In genomic region chr12:120196363-120196762, GRCh38 we compare ENCODE assay signal across 12 cellular contexts. TPM values are rescaled to one million over a fixed set of nuclear protein-coding genes. Genes with fewer than 3 reads are reported as not detected.
DNase-seq lines count a peak whose midpoint lies in the region; ATAC-seq and TF ChIP-seq lines count a peak whose summit lies in the region.
"Had no signal": no experiment of that assay in that cellular context is flagged by ENCODE, and none has a peak within 500 bp of the region (broad histone marks: within the 10 kb centered on the region; RNA-seq: fewer than 3 reads in every experiment).

No MANE protein-coding gene starts in this region.

- peak overlapping the region; percentile 100 for H3K27ac Mint-ChIP-seq in activated naive CD8-positive, alpha-beta T cell treated with anti-CD3 and anti-CD28 coated beads, Interleukin-2, amount 50 U/mL, for 24 hours

- DNase-seq in NCI-H82 (lab: John Stamatoyannopoulos, UW) (peak; percentile 57), NCI-H82 treated with DMSO at 0.1 percent for 48 hours (lab: John Stamatoyannopoulos, UW; ENCODE audit: unreplicated experiment) (no peak), gastrocnemius medialis (no peak), SW480 (ENCODE audit: low spot score) (no peak), SK-N-SH (no peak)
- DNase-seq in activated naive CD8-positive, alpha-beta T cell treated with anti-CD3 and anti-CD28 coated beads, Interleukin-2, amount 50 U/mL, for 24 hours, result no peak
- DNase-seq: immature natural killer cell, naive B cell, NCI-H446 treated with DMSO at 0.1 percent for 48 hours had no signal

- TF ChIP-seq EP300 in SK-N-SH (IDR thresholded peaks at IDR 0.05; ENCODE audit: borderline replicate concordance in 1 of 2, low read depth in 1 of 2, low read length in 1 of 2), result no peak

- in situ Hi-C loops in gastrocnemius medialis (cut with MboI; ENCODE audit: low sequenced_read_pairs in 4 of 4), result no loop called here

- H3K4me3 Mint-ChIP-seq in activated naive CD8-positive, alpha-beta T cell treated with anti-CD3 and anti-CD28 coated beads, Interleukin-2, amount 50 U/mL, for 24 hours, result peak overlapping the region; percentile 99

- TF ChIP-seq CTCF in Loucy (conservative IDR thresholded peaks at IDR 0.05; ENCODE audit: low read length), result no peak
- TF ChIP-seq CTCF in gastrocnemius medialis (IDR thresholded peaks at IDR 0.05 in 4 of 5, conservative IDR thresholded peaks at IDR 0.05 in 1 of 5), result no peak
- TF ChIP-seq CTCF in SK-N-SH (IDR thresholded peaks at IDR 0.05), result no peak

- CTCF ChIA-PET in SK-N-SH (lab: Yijun Ruan, JAX), result interaction anchor here (1.7 kb wide), 1 partner anchor 32 kb away, joined by 8 read pairs; no protein-coding TSS in a partner anchor

- intact Hi-C loops in gastrocnemius medialis (cut with DNase I; ENCODE audit: low total_unique reads), result no loop called here

- POLR2A ChIA-PET in SK-N-SH (lab: Yijun Ruan, JAX), result interaction anchor here (1.2 kb wide), 1 partner anchor 95 kb away, joined by 4 read pairs; no protein-coding TSS in a partner anchor

- H4K20me1 ChIP-seq in Loucy (ENCODE audit: insufficient read depth, low read length, poor library complexity, severe bottlenecking), result peaks cover 53% of the 10 kb centered on the region
- peaks cover 40% of the 10 kb centered on the region for H4K20me1 ChIP-seq in SK-N-SH (ENCODE audit: insufficient read depth)

- TF ChIP-seq POLR2A in gastrocnemius medialis (IDR thresholded peaks at IDR 0.05), result no peak

- H3K4me2 ChIP-seq in Loucy (ENCODE audit: low read depth, low read length, poor library complexity, severe bottlenecking) (peak overlapping the region; percentile 100), SK-N-SH (no peak overlapping the region)

- peaks cover 36% of the 10 kb centered on the region for H3K4me1 ChIP-seq in Loucy (ENCODE audit: insufficient read depth, low read length, poor library complexity, severe bottlenecking)
- H3K4me1 ChIP-seq in gastrocnemius medialis, result peaks cover 37 to 44% of the 10 kb centered on the region in 2 donors
- peaks cover 26 to 35% of the 10 kb centered on the region in 2 experiments for H3K4me1 ChIP-seq in SK-N-SH (ENCODE audit: control insufficient read depth in 1 of 2, insufficient read depth in 2 of 2, low read depth in 1 of 2, low read length in 1 of 2)

- H3K36me3 ChIP-seq in Loucy (ENCODE audit: insufficient read depth, low read length) (peaks cover 38% of the 10 kb centered on the region; the same call in 1 of the 2 replicates), gastrocnemius medialis (peaks cover 0 to 35% of the 10 kb centered on the region in 2 donors), SK-N-SH (replicated peaks in 1 of 2; ENCODE audit: control insufficient read depth in 1 of 2, insufficient read depth in 2 of 2, low read length in 1 of 2) (peaks cover 45 to 61% of the 10 kb centered on the region in 2 experiments)

- H3F3A ChIP-seq in Loucy (ENCODE audit: low read depth) (peaks cover 3% of the 10 kb centered on the region; the same call in 1 of the 2 replicates), SK-N-SH (replicated peaks; ENCODE audit: insufficient read depth) (peaks cover 59% of the 10 kb centered on the region)

- H3K27me3 ChIP-seq in Loucy (ENCODE audit: insufficient read depth, low read length, poor library complexity, severe bottlenecking), result peaks cover 5% of the 10 kb centered on the region
- H3K27me3 ChIP-seq in gastrocnemius medialis, result no peaks in the 10 kb centered on the region
- no peaks in the 10 kb centered on the region for H3K27me3 ChIP-seq in SK-N-SH (ENCODE audit: insufficient read depth)

- H3K36me3 Mint-ChIP-seq in activated naive CD8-positive, alpha-beta T cell treated with anti-CD3 and anti-CD28 coated beads, Interleukin-2, amount 50 U/mL, for 24 hours (ENCODE audit: low read depth), result peaks cover 67% of the 10 kb centered on the region

- 93% methylated on average over 1 of the region's 1 CpG for WGBS in SK-N-SH (ENCODE audit: low lambda C conversion rate)

- peaks cover 2% of the 10 kb centered on the region for H3K27me3 Mint-ChIP-seq in activated naive CD8-positive, alpha-beta T cell treated with anti-CD3 and anti-CD28 coated beads, Interleukin-2, amount 50 U/mL, for 24 hours
- H3K27me3 Mint-ChIP-seq: naive B cell had no signal

- no peaks in the 10 kb centered on the region for H3K9me2 ChIP-seq in Loucy (replicated peaks; ENCODE audit: low read depth, low read length)
- H3K9me2 ChIP-seq in SK-N-SH, result no peaks in the 10 kb centered on the region

- H3K4me3 ChIP-seq in Loucy (ENCODE audit: low read length, poor library complexity, severe bottlenecking), result no peak overlapping the region
- H3K4me3 ChIP-seq in gastrocnemius medialis, result no peak overlapping the region
- H3K4me3 ChIP-seq in SK-N-SH (ENCODE audit: low read depth in 2 of 2, low read length in 1 of 2), result no peak overlapping the region
- H3K4me3 ChIP-seq: skin epidermis had no signal

- no peak for TF ChIP-seq RAD21 in SK-N-SH (IDR thresholded peaks at IDR 0.05; ENCODE audit: low read length)

- H3K9ac ChIP-seq in Loucy (ENCODE audit: low read depth, low read length, poor library complexity, severe bottlenecking) (no peak overlapping the region), SK-N-SH (no peak overlapping the region)

- H3K27ac ChIP-seq in gastrocnemius medialis (peak overlapping the region; percentile 92 to 97 (median 96)), SK-N-SH (ENCODE audit: low read depth in 2 of 2, low read length in 1 of 2) (peak overlapping the region in 1 of 2 experiments; percentile 86; a peak in 1 of 4 replicates)

- H2AFZ ChIP-seq in Loucy (ENCODE audit: low read length) (no peak overlapping the region), SK-N-SH (ENCODE audit: low read depth) (no peak overlapping the region)

- H3K9me3 Mint-ChIP-seq in activated naive CD8-positive, alpha-beta T cell treated with anti-CD3 and anti-CD28 coated beads, Interleukin-2, amount 50 U/mL, for 24 hours, result no peaks in the 10 kb centered on the region
- H3K9me3 Mint-ChIP-seq: immature natural killer cell had no signal

- peaks cover 67% of the 10 kb centered on the region for H3K4me1 Mint-ChIP-seq in activated naive CD8-positive, alpha-beta T cell treated with anti-CD3 and anti-CD28 coated beads, Interleukin-2, amount 50 U/mL, for 24 hours

- peaks cover 89% of the 10 kb centered on the region for H3K79me2 ChIP-seq in Loucy (ENCODE audit: insufficient read depth, low read length)
- peaks cover 95% of the 10 kb centered on the region for H3K79me2 ChIP-seq in SK-N-SH (ENCODE audit: insufficient read depth)

- H3K9me3 ChIP-seq in Loucy (ENCODE audit: insufficient read depth, low read depth, low read length) (no peaks in the 10 kb centered on the region), gastrocnemius medialis (no peaks in the 10 kb centered on the region), SK-N-SH (no peaks in the 10 kb centered on the region)

- no peak for ATAC-seq in activated naive CD8-positive, alpha-beta T cell treated with anti-CD3 and anti-CD28 coated beads, Interleukin-2, amount 50 U/mL, for 24 hours
- no peak for ATAC-seq in gastrocnemius medialis
- no peak for ATAC-seq in HG03095 (IDR thresholded peaks at IDR 0.05; ENCODE audit: unreplicated experiment)

TF ChIP-seq in SK-N-SH, 30 proteins besides CTCF, POLR2A, EP300 and RAD21 (continues in another document):
- TF ChIP-seq RFX5 (IDR thresholded peaks at IDR 0.05; ENCODE audit: low read length) (no peak), GATA2 (CRISPR knock-in tag; IDR thresholded peaks at IDR 0.05) (no peak), POLR2AphosphoS5 (IDR thresholded peaks at IDR 0.05; ENCODE audit: low read depth, low read length) (no peak), USF2 (IDR thresholded peaks at IDR 0.05; ENCODE audit: borderline replicate concordance, low read depth, low read length) (no peak), ZBTB33 (IDR thresholded peaks at IDR 0.05; ENCODE audit: borderline replicate concordance, low read depth) (no peak)

RNA-seq across cellular contexts. Expression of gene GCN1, which starts 1.8 kb away (rescaled TPM):
- total RNA-seq in gastrocnemius medialis, result 10 to 100 TPM; 58.2 to 99.7 (median 87.4) TPM
- 41.2 and 54.4 TPM in 2 replicates for polyA plus RNA-seq in SK-N-SH (2012; rRNA removed)
- 17.0 and 20.0 TPM in 2 replicates for polyA plus RNA-seq in SK-N-SH (2012; cell fraction: cytosol; rRNA removed)
- polyA plus RNA-seq in SK-N-SH (2012; cell fraction: nucleus; rRNA removed), result 224 and 236 TPM in 2 replicates

RNA-seq across cellular contexts. Expression of gene RPLP0, which starts 4.5 kb away (rescaled TPM):
- 1,000 to 10,000 TPM; 2,008 to 3,982 (median 3,189) TPM for total RNA-seq in gastrocnemius medialis
- polyA plus RNA-seq in SK-N-SH (2012; rRNA removed), result 5,975 and 6,606 TPM in 2 replicates
- 4,575 and 6,412 TPM in 2 replicates for polyA plus RNA-seq in SK-N-SH (2012; cell fraction: cytosol; rRNA removed)
- polyA plus RNA-seq in SK-N-SH (2012; cell fraction: nucleus; rRNA removed), result 2,397 and 2,614 TPM in 2 replicates
